1 cellular context compared by ENCODE assay signal in the genomic region with DNA sequence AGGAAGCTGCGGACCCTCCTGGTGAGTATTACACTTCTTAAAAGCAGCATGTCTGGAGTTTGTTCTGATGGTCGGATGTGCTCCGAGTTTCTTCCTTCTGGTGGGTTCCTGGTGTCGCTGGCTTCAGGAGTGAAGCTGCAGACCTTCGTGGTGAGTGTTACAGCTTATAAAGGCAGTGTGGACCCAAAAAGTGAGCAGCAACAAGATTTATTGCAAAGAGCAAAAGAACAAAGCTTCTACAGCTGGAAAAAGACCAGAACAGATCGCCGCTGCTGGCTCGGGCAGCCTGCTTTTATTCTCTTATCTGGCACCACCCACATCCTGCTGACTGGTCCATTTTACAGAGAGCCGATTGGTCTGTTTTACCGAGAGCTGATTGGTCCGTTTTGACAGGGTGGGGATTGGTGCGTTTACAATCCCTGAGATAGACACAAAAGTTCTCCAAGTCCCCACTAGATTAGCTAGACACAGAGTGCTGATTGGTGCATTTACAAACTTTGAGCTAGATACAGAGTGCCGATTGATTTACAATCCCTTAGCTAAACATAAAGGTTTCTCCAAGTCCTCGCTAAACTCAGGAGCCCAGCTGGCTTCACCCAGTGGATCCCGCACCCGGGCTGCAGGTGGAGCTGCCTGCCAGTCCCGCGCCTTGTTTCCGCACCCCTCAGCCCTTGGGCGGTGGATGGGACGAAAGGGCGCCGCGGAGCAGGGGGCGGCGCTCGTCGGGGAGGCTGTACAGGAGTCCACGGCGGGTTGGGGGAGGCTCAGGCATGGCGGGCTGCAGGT.
TF ChIP-seq lines count a peak whose summit lies in the region.

No MANE protein-coding gene starts in this region.

TF ChIP-seq in HepG2, 621 proteins besides CTCF, POLR2A, EP300 and RAD21:
- 0 out of 2 replicates have a peak, but pooled peaks have one; percentile 28 for TF ChIP-seq NFYB (CRISPR knock-in tag; IDR thresholded peaks at IDR 0.05)
- TF ChIP-seq NFYC (CRISPR knock-in tag; IDR thresholded peaks at IDR 0.05), result peak; percentile 44
- TF ChIP-seq MAFK (conservative IDR thresholded peaks at IDR 0.05 in 1 of 2, IDR thresholded peaks at IDR 0.05 in 1 of 2; ENCODE audit: low read length in 2 of 2), result peak; percentile 27 to 29; a peak in 1 of 4 replicates
